In the genomic region with DNA sequence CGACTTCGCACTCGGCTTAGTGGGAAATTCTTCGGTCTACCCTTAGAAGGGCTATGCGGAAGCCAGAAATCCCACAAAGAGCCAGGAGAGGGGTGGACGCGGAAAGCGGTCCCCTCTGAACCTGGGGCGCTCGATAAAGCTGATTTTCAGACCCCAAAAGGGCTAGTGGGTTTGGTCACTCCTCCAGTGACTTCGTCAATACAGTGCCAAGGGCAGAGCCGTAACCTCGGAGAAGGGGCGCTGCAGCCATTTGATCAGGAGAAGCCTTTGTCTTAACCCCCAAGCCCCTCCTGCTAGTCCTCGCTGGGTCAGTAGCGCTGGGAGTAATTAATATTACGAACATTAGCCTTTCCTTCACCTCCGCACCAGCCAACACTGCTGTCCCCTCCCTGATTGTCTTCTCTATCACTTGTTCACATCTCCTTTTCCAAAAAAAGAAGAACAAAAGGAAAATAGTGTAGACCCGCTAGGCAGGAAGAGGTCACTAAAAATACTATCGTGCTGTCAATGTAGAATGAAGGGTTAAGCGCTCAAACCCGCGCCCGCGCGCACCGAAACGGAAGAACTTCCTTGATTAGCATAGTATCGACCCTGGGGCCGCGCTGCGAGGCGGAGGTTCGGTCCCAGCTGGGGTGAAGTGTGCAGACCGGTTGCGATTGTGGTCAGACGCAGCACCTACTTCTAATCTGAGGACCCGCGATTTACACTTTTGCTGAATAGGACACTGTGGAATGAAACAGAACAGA, we compare ENCODE assay signal across 8 cellular contexts.
DNase-seq lines count a peak whose midpoint lies in the region; ATAC-seq and TF ChIP-seq lines count a peak whose summit lies in the region.

No MANE protein-coding gene starts in this region.

- DNase-seq in GM12864 (ENCODE audit: low read depth) (no peak), NCI-H748 treated with DMSO at 0.1 percent for 48 hours (lab: John Stamatoyannopoulos, UW) (peak; percentile 59), fibroblast of peridontal ligament (ENCODE audit: extremely low read depth) (peak; percentile 12), SK-N-DZ (ENCODE audit: low spot score) (no peak)
- peak; percentile 10 to 17 for DNase-seq in activated T-helper 1 cell treated with anti-CD3 and anti-CD28 coated beads, Interleukin-2, amount 50 U/mL, for 16 hours (ENCODE audit: low read depth in 1 of 2, low spot score in 1 of 2)

- H3K36me3 Mint-ChIP-seq in nephron (ENCODE audit: low read depth): no peaks in the 10 kb centered on the region

- TF ChIP-seq CTCF in GM12864 (IDR thresholded peaks at IDR 0.05; ENCODE audit: low read depth, low read length, missing control alignments) (no peak), nephron (IDR thresholded peaks at IDR 0.05; ENCODE audit: unreplicated experiment in 3 of 3) (no peak)

- peak overlapping the region; percentile 82 to 90 (median 88) for H3K4me3 Mint-ChIP-seq in nephron

- peak; percentile 30 for ATAC-seq in HG02852 (IDR thresholded peaks at IDR 0.05; ENCODE audit: unreplicated experiment)

- peaks cover 78% of the 10 kb centered on the region for H3K27me3 Mint-ChIP-seq in nephron (ENCODE audit: low read depth)

- peaks cover 2% of the 10 kb centered on the region for H3K9me3 Mint-ChIP-seq in nephron

- peak overlapping the region; percentile 90 for H3K27ac ChIP-seq in temporal lobe (ENCODE audit: low read depth, low read length)

- H3K27ac Mint-ChIP-seq in nephron: no peak overlapping the region

- H3K4me3 ChIP-seq in GM12864 (ENCODE audit: low read depth, low read length): peak overlapping the region; percentile 64

- peaks cover 27% of the 10 kb centered on the region for H3K4me1 Mint-ChIP-seq in nephron

Comparison
In these comparisons a context has a peak if more than half of its experiments do, and no peak if none do; other contexts are left out.
1. DNase-seq: peak in NCI-H748 treated with DMSO at 0.1 percent for 48 hours (single experiment), activated T-helper 1 cell treated with anti-CD3 and anti-CD28 coated beads, Interleukin-2, amount 50 U/mL, for 16 hours (2 of 2) and fibroblast of peridontal ligament (single experiment); none in GM12864 (single experiment) and SK-N-DZ (single experiment).